Comparison of ENCODE assay signal across 23 cellular contexts in the genomic region with DNA sequence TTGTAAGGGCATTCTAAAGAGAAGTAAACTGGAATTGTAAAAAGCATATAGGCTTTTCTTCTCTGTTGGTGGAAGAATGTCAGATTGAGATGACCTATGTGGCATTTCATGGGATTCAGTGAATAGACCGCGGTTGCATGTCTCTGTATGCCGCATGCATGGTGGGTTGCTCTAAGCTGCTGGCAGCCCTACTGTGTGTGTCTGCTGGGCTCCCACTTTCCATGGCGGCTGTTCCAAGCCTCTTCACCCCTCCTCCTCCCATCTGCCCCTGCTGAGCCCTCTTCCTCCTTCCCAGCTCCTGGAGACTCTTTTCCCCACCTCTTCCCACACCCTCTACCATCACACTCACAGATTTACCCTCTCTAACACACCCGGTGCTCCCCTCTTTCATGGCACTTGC. TPM values are rescaled to one million over a fixed set of nuclear protein-coding genes. Genes with fewer than 3 reads are reported as not detected.
A peak's percentile ranks its signal among the peaks of the same experiment; 100 is the strongest.
DNase-seq lines count a peak whose midpoint lies in the region; ATAC-seq, FAIRE-seq and TF ChIP-seq lines count a peak whose summit lies in the region.
"Had no signal": no experiment of that assay in that cellular context is flagged by ENCODE, and none has a peak within 500 bp of the region (broad histone marks: within the 10 kb centered on the region; RNA-seq: fewer than 3 reads in every experiment).

No MANE protein-coding gene starts in this region.

- peak; percentile 13 for DNase-seq in activated effector memory CD4-positive, alpha-beta T cell treated with anti-CD3 and anti-CD28 coated beads, Interleukin-2, amount 50 U/mL, for 16 hours
- DNase-seq in activated effector memory CD4-positive, alpha-beta T cell treated with Interleukin-2 at 50 U/mL for 16 hours: no peak
- peak in 1 of 4 experiments; percentile 3 for DNase-seq in K562 (ENCODE audit: extremely low read depth in 1 of 4, low spot score in 3 of 4)
- no peak for DNase-seq in trophoblast cell
- DNase-seq in stimulated activated naive B cell treated with anti-CD40 and anti-IgM and Interleukin-4, amounts not matched to agents 10 μg/mL and 1 μg/mL and 100 μg/mL, for 72 hours: no peak
- DNase-seq in GM13976 (ENCODE audit: low spot score): no peak
- DNase-seq in hepatic stellate cell (ENCODE audit: low spot score): no peak
- DNase-seq in effector memory CD8-positive, alpha-beta T cell: no peak
- DNase-seq: Caco-2; CD4-positive, CD25-positive, alpha-beta regulatory T cell; CD8-positive, alpha-beta T cell; DND-41; GM23248; H7 had no signal

- H3K27me3 Mint-ChIP-seq in stimulated activated naive B cell treated with anti-CD40 and anti-IgM and Interleukin-4, amounts not matched to agents 10 μg/mL and 1 μg/mL and 100 μg/mL, for 72 hours: no peaks in the 10 kb centered on the region
- peaks cover 0 to 27% of the 10 kb centered on the region in 2 donors for H3K27me3 Mint-ChIP-seq in effector memory CD8-positive, alpha-beta T cell
- H3K27me3 Mint-ChIP-seq: B cell had no signal

- TF ChIP-seq CTCF in K562 (IDR thresholded peaks at IDR 0.05 in 2 of 3, conservative IDR thresholded peaks at IDR 0.05 in 1 of 3; ENCODE audit: insufficient read depth in 2 of 3, low read depth in 1 of 3, low read length in 3 of 3): no peak
- TF ChIP-seq CTCF in GM13976 (IDR thresholded peaks at IDR 0.05; ENCODE audit: borderline replicate concordance, control extremely low read depth, extremely low read depth, insufficient read depth, missing control alignments): no peak

- H3K9me3 Mint-ChIP-seq in stimulated activated naive B cell treated with anti-CD40 and anti-IgM and Interleukin-4, amounts not matched to agents 10 μg/mL and 1 μg/mL and 100 μg/mL, for 72 hours: no peaks in the 10 kb centered on the region
- no peaks in the 10 kb centered on the region for H3K9me3 Mint-ChIP-seq in effector memory CD8-positive, alpha-beta T cell
- H3K9me3 Mint-ChIP-seq: CD4-positive, CD25-positive, alpha-beta regulatory T cell; CD8-positive, alpha-beta T cell had no signal

- H3K4me1 Mint-ChIP-seq in stimulated activated naive B cell treated with anti-CD40 and anti-IgM and Interleukin-4, amounts not matched to agents 10 μg/mL and 1 μg/mL and 100 μg/mL, for 72 hours: no peaks in the 10 kb centered on the region
- H3K4me1 Mint-ChIP-seq in effector memory CD8-positive, alpha-beta T cell (ENCODE audit: low read depth in 2 of 2): no peaks in the 10 kb centered on the region
- H3K4me1 Mint-ChIP-seq: B cell; CD4-positive, CD25-positive, alpha-beta regulatory T cell had no signal

- no TSS peak for BruUV-seq in K562 (replicated peaks; lab: Mats Ljungman, UMichigan)

- no peak overlapping the region for H3K18ac ChIP-seq in trophoblast cell (ENCODE audit: low read length)

- H3K23ac ChIP-seq in trophoblast cell (ENCODE audit: low read length): no peak overlapping the region

- no peak overlapping the region for H3K4ac ChIP-seq in trophoblast cell (ENCODE audit: low read depth, low read length)

- in situ Hi-C loops in K562 (cut with MboI) (no loop called here), GM13976 (cut with MboI; ENCODE audit: low sequenced_read_pairs, unreplicated experiment) (no loop called here)

- H3K4me2 ChIP-seq in K562 (ENCODE audit: insufficient read depth, low read length): no peak overlapping the region
- no peak overlapping the region for H3K4me2 ChIP-seq in trophoblast cell (ENCODE audit: low read length)
- H3K4me2 ChIP-seq: BLaER1 had no signal

- H2BK12ac ChIP-seq in trophoblast cell (ENCODE audit: low read length): no peak overlapping the region

- H3K36me3 ChIP-seq in K562 (ENCODE audit: control insufficient read depth, insufficient read depth, low read length): no peaks in the 10 kb centered on the region
- no peaks in the 10 kb centered on the region for H3K36me3 ChIP-seq in trophoblast cell (ENCODE audit: control insufficient read depth in 1 of 2, insufficient read depth in 2 of 2, low read length in 2 of 2)
- H3K36me3 ChIP-seq: BLaER1 had no signal

- peak overlapping the region; percentile 61 for H3K27ac Mint-ChIP-seq in stimulated activated naive B cell treated with anti-CD40 and anti-IgM and Interleukin-4, amounts not matched to agents 10 μg/mL and 1 μg/mL and 100 μg/mL, for 72 hours
- H3K27ac Mint-ChIP-seq in effector memory CD8-positive, alpha-beta T cell: no peak overlapping the region
- H3K27ac Mint-ChIP-seq: B cell; CD4-positive, CD25-positive, alpha-beta regulatory T cell; CD8-positive, alpha-beta T cell had no signal

- H4K12ac ChIP-seq in trophoblast cell (ENCODE audit: low read depth, low read length): no peak overlapping the region

- no peak for ATAC-seq in K562
- ATAC-seq in stimulated activated naive B cell treated with anti-CD40 and anti-IgM and Interleukin-4, amounts not matched to agents 10 μg/mL and 1 μg/mL and 100 μg/mL, for 72 hours (replicated peaks): no peak
- ATAC-seq in effector memory CD8-positive, alpha-beta T cell (replicated peaks): no peak
- ATAC-seq: CD8-positive, alpha-beta T cell had no signal

- CTCF ChIA-PET in K562 (lab: Yijun Ruan, JAX; ENCODE audit: low intra/inter-chr PET ratio): no interaction called here

- H3K27me3 ChIP-seq in K562 (ENCODE audit: control insufficient read depth in 2 of 2, insufficient read depth in 2 of 2, low read length in 2 of 2): peaks cover 24 to 67% of the 10 kb centered on the region in 2 experiments
- no peaks in the 10 kb centered on the region for H3K27me3 ChIP-seq in trophoblast cell (ENCODE audit: insufficient read depth, low read length)
- H3K27me3 ChIP-seq: BLaER1 had no signal

- H2BK5ac ChIP-seq in trophoblast cell (ENCODE audit: low read depth, low read length, poor library complexity): no peak overlapping the region

- no peaks in the 10 kb centered on the region; a peak in 1 of 5 replicates for H3K4me1 ChIP-seq in K562 (replicated peaks in 1 of 2; ENCODE audit: control insufficient read depth in 2 of 2, insufficient read depth in 2 of 2, low read length in 2 of 2)
- H3K4me1 ChIP-seq in trophoblast cell (ENCODE audit: control insufficient read depth in 1 of 2, insufficient read depth in 2 of 2, low read length in 2 of 2): peaks cover 11 to 13% of the 10 kb centered on the region in 2 experiments
- H3K4me1 ChIP-seq: BLaER1 had no signal

- H4K8ac ChIP-seq in trophoblast cell (ENCODE audit: low read depth, low read length): peak overlapping the region; percentile 9

- 0% methylated on average over 5 of the region's 5 CpGs for WGBS in K562 (ENCODE audit: insufficient coverage, low coverage, missing lambda C conversion rate)
- WGBS in trophoblast cell (ENCODE audit: extremely low coverage, insufficient coverage, insufficient read length): no CpG with 5 or more reads among the region's 5 CpGs

- no peak overlapping the region for H3K4me3 Mint-ChIP-seq in stimulated activated naive B cell treated with anti-CD40 and anti-IgM and Interleukin-4, amounts not matched to agents 10 μg/mL and 1 μg/mL and 100 μg/mL, for 72 hours
- H3K4me3 Mint-ChIP-seq in effector memory CD8-positive, alpha-beta T cell: no peak overlapping the region
- H3K4me3 Mint-ChIP-seq: B cell; CD4-positive, CD25-positive, alpha-beta regulatory T cell; CD8-positive, alpha-beta T cell had no signal

- H3K36me3 Mint-ChIP-seq in stimulated activated naive B cell treated with anti-CD40 and anti-IgM and Interleukin-4, amounts not matched to agents 10 μg/mL and 1 μg/mL and 100 μg/mL, for 72 hours: peaks cover 0 to 9% of the 10 kb centered on the region in 2 donors
- no peaks in the 10 kb centered on the region for H3K36me3 Mint-ChIP-seq in effector memory CD8-positive, alpha-beta T cell (ENCODE audit: insufficient read depth)
- H3K36me3 Mint-ChIP-seq: CD4-positive, CD25-positive, alpha-beta regulatory T cell; CD8-positive, alpha-beta T cell had no signal

- intact Hi-C loops in K562 (cut with micrococcal nuclease): no loop called here

- no peaks in the 10 kb centered on the region; the same call in 1 of the 2 replicates for H4K20me1 ChIP-seq in K562 (replicated peaks; ENCODE audit: control insufficient read depth, insufficient read depth, low read length)
- H4K20me1 ChIP-seq: BLaER1 had no signal

- TF ChIP-seq POLR2A in K562 (conservative IDR thresholded peaks at IDR 0.05): no peak

- POLR2A ChIA-PET in K562 (lab: Yijun Ruan, JAX): interaction anchor here (1.2 to 1.7 kb wide), 3 partner anchors 10 to 15 kb away, joined by 3 to 5 read pairs (median 4); no protein-coding TSS in a partner anchor

- H3K9ac ChIP-seq in K562 (ENCODE audit: insufficient read depth in 1 of 2, low read depth in 2 of 2, low read length in 2 of 2) (no peak overlapping the region), trophoblast cell (ENCODE audit: low read length) (no peak overlapping the region)
- H3K9ac ChIP-seq: BLaER1, GM23248 had no signal

- H2BK120ac ChIP-seq in trophoblast cell (ENCODE audit: insufficient read depth, low read length, poor library complexity): no peak overlapping the region

- no peak overlapping the region for H3K14ac ChIP-seq in trophoblast cell (ENCODE audit: low read length)

- H3K4me3 ChIP-seq in K562: no peak overlapping the region
- no peak overlapping the region for H3K4me3 ChIP-seq in trophoblast cell (ENCODE audit: low read depth, low read length)
- H3K4me3 ChIP-seq: BLaER1, GM23248 had no signal

- H4K91ac ChIP-seq in trophoblast cell (ENCODE audit: low read depth, low read length): no peak overlapping the region

- no peak overlapping the region for H2AFZ ChIP-seq in K562 (ENCODE audit: low read depth, low read length)
- no peak overlapping the region for H2AFZ ChIP-seq in trophoblast cell (ENCODE audit: insufficient read depth, low read length, poor library complexity)
- H2AFZ ChIP-seq: GM23248 had no signal

- no peaks in the 10 kb centered on the region for H3K9me3 ChIP-seq in K562 (replicated peaks; ENCODE audit: control insufficient read depth, insufficient read depth, low read depth, low read length)
- no peaks in the 10 kb centered on the region for H3K9me3 ChIP-seq in trophoblast cell (ENCODE audit: insufficient read depth, low read depth, low read length)
- H3K9me3 ChIP-seq: BLaER1, Caco-2 had no signal

- TF ChIP-seq RAD21 in K562 (CRISPR knock-in tag; conservative IDR thresholded peaks at IDR 0.05 in 1 of 2, IDR thresholded peaks at IDR 0.05 in 1 of 2): no peak

- peaks cover 10% of the 10 kb centered on the region for H3K79me1 ChIP-seq in trophoblast cell (ENCODE audit: low read length)

- peaks cover 3% of the 10 kb centered on the region for H3K9me1 ChIP-seq in K562 (ENCODE audit: control insufficient read depth, insufficient read depth, low read length)

- H2AK5ac ChIP-seq in trophoblast cell (ENCODE audit: low read length): no peak overlapping the region

- no peak for FAIRE-seq in K562 (lab: Jason Lieb, UNC)
- FAIRE-seq: A204.1, G401.6, GM12892, GM19239, H1 had no signal

- TF ChIP-seq EP300 in K562 (IDR thresholded peaks at IDR 0.05; ENCODE audit: low read length): no peak

- no peak overlapping the region for H3K27ac ChIP-seq in K562 (ENCODE audit: extremely low read depth, low read depth, low read length)
- H3K27ac ChIP-seq in trophoblast cell (ENCODE audit: low read depth, low read length): no peak overlapping the region
- H3K27ac ChIP-seq: 22Rv1, BLaER1, C4-2B, GM23248 had no signal

- H3K79me2 ChIP-seq in K562 (ENCODE audit: control insufficient read depth, insufficient read depth, low read length): no peaks in the 10 kb centered on the region
- no peaks in the 10 kb centered on the region for H3K79me2 ChIP-seq in trophoblast cell (ENCODE audit: control insufficient read depth, insufficient read depth, low read length, poor library complexity)

RNA-seq across cellular contexts. Expression of gene ATP6V1C2, which starts 12.6 kb away (rescaled TPM):
- 0.16 TPM in 1 of 2 replicates, not detected in the other for total RNA-seq in K562 (2011; cell fraction: chromatin; rRNA removed; ENCODE audit: low replicate concordance)
- not detected in 2 replicates for total RNA-seq in K562 (2011; cell fraction: nucleolus; rRNA removed)
- not detected in 2 replicates for total RNA-seq in K562 (2011; cell fraction: nucleoplasm; rRNA removed)
- total RNA-seq in K562 (2014; rRNA removed) (not detected in 2 replicates), K562 (2014; rRNA removed; fragmentation: Illumina TruSeq; extraction: Trizol) (not detected in 2 replicates), K562 (2015; rRNA removed; fragmentation: Illumina TruSeq; extraction: Trizol) (not detected in 2 replicates), K562 (2021) (0.09 TPM in 1 of 2 replicates, not detected in the other)
- polyA plus RNA-seq in K562 (2011; rRNA removed) (0.04 and 0.10 TPM in 2 replicates), K562 (2014; fragmentation: Illumina TruSeq; extraction: Trizol) (not detected in 2 replicates), K562 (2014; fragmentation: Nextera tagmentation; extraction: Ambion mirVana) (under 1 TPM; 0.28 to 0.31 TPM), K562 (2014; rRNA removed) (0.01 and 0.13 TPM in 2 replicates)
- not detected in 2 replicates for polyA plus RNA-seq in K562 (2011; cell fraction: cytosol; rRNA removed)
- 0.17 and 0.27 TPM in 2 replicates for polyA plus RNA-seq in K562 (2011; cell fraction: nucleus; rRNA removed)
- 1.0 and 1.5 TPM in 2 replicates for polyA plus RNA-seq in K562 (2012)
- polyA minus RNA-seq in K562 (2011; rRNA and poly(A)+ RNA removed): not detected in 2 replicates
- polyA minus RNA-seq in K562 (2011; cell fraction: cytosol; rRNA and poly(A)+ RNA removed): 3.1 TPM in 1 of 2 replicates, not detected in the other
- polyA minus RNA-seq in K562 (2011; cell fraction: nucleus; rRNA and poly(A)+ RNA removed): 0.40 TPM in 1 of 2 replicates, not detected in the other
- 75.0 and 76.0 TPM in 2 replicates for polyA plus RNA-seq in trophoblast cell (2013)
- total RNA-seq: CD4-positive, CD25-positive, alpha-beta regulatory T cell; CD8-positive, alpha-beta T cell; GM23248 had no signal

RNA-seq across cellular contexts. Expression of gene NOL10, which starts 44.2 kb away (rescaled TPM):
- total RNA-seq in K562 (2011; cell fraction: chromatin; rRNA removed; ENCODE audit: low replicate concordance): 64.7 and 95.6 TPM in 2 replicates
- 28.3 and 33.4 TPM in 2 replicates for total RNA-seq in K562 (2011; cell fraction: nucleolus; rRNA removed)
- 40.4 and 48.9 TPM in 2 replicates for total RNA-seq in K562 (2011; cell fraction: nucleoplasm; rRNA removed)
- total RNA-seq in K562 (2014; rRNA removed) (44.0 and 46.7 TPM in 2 replicates), K562 (2014; rRNA removed; fragmentation: Illumina TruSeq; extraction: Trizol) (63.9 and 68.0 TPM in 2 replicates), K562 (2015; rRNA removed; fragmentation: Illumina TruSeq; extraction: Trizol) (55.6 and 60.0 TPM in 2 replicates), K562 (2021) (44.2 and 47.8 TPM in 2 replicates)
- polyA plus RNA-seq in K562 (2011; rRNA removed) (39.2 and 51.0 TPM in 2 replicates), K562 (2014; fragmentation: Illumina TruSeq; extraction: Trizol) (53.0 and 59.4 TPM in 2 replicates), K562 (2014; fragmentation: Nextera tagmentation; extraction: Ambion mirVana) (10 to 100 TPM; 32.9 to 45.5 TPM), K562 (2014; rRNA removed) (35.4 and 42.2 TPM in 2 replicates)
- polyA plus RNA-seq in K562 (2011; cell fraction: cytosol; rRNA removed): 12.6 and 22.4 TPM in 2 replicates
- polyA plus RNA-seq in K562 (2011; cell fraction: nucleus; rRNA removed): 21.2 and 24.0 TPM in 2 replicates
- polyA plus RNA-seq in K562 (2012): 17.8 and 33.3 TPM in 2 replicates
- 77.9 and 78.4 TPM in 2 replicates for polyA minus RNA-seq in K562 (2011; rRNA and poly(A)+ RNA removed)
- 27.9 and 33.6 TPM in 2 replicates for polyA minus RNA-seq in K562 (2011; cell fraction: cytosol; rRNA and poly(A)+ RNA removed)
- polyA minus RNA-seq in K562 (2011; cell fraction: nucleus; rRNA and poly(A)+ RNA removed): 20.2 and 37.8 TPM in 2 replicates
- 20.1 and 20.2 TPM in 2 replicates for polyA plus RNA-seq in trophoblast cell (2013)
